Comparison of ENCODE assay signal across 1 cellular context in the genomic region with DNA sequence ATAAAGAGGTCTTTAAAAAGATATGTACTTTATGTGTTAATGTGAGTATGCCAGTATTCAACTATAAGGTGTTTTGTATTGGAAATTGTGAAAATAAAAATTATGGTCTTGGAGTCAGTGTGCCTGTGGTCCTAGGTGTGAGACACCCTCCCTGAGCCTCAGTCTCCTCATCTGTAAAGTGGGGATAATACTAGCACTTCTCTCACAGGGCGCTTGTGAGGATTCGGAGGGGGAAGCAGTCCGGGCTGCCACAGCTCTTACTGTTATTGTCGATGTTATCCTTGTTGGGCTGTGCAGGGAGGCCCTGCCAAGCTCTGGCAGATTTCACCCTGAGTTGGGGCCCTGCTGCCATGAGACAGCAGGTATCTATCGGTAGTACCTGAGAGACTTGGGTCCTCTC.
TF ChIP-seq lines count a peak whose summit lies in the region.

No MANE protein-coding gene starts in this region.

TF ChIP-seq in K562, 482 proteins besides CTCF, POLR2A, EP300 and RAD21 (continued from another document):
- TF ChIP-seq ZNF165 (CRISPR knock-in tag; IDR thresholded peaks at IDR 0.05; ENCODE audit: borderline replicate concordance) (no peak), ZNF239 (CRISPR knock-in tag; IDR thresholded peaks at IDR 0.05) (no peak), BCOR (IDR thresholded peaks at IDR 0.05) (0 out of 2 replicates have a peak, but pooled peaks have one; percentile 14)
TF ChIP-seq in K562: peak in this region for 3.
